22 cellular contexts compared by ENCODE assay signal in genomic region chr5:65812648-65813047, GRCh38.
A peak's percentile ranks its signal among the peaks of the same experiment; 100 is the strongest.
DNase-seq lines count a peak whose midpoint lies in the region; ATAC-seq, FAIRE-seq and TF ChIP-seq lines count a peak whose summit lies in the region.
"Had no signal": no experiment of that assay in that cellular context is flagged by ENCODE, and none has a peak within 500 bp of the region (broad histone marks: within the 10 kb centered on the region; RNA-seq: fewer than 3 reads in every experiment).

No MANE protein-coding gene starts in this region.

- TF ChIP-seq CTCF in activated CD8-positive, alpha-beta T cell treated with anti-CD3 and anti-CD28 coated beads for 36 hours (IDR thresholded peaks at IDR 0.05) = no peak
- TF ChIP-seq CTCF in bronchial epithelial cell (IDR thresholded peaks at IDR 0.05; ENCODE audit: insufficient read depth, low read length, severe bottlenecking) = no peak
- no peak for TF ChIP-seq CTCF in suprapubic skin (IDR thresholded peaks at IDR 0.05)

- H3K27ac ChIP-seq in suprapubic skin = no peak overlapping the region
- H3K27ac ChIP-seq: BLaER1, spleen had no signal

- H3K9me3 Mint-ChIP-seq in activated CD8-positive, alpha-beta T cell treated with anti-CD3 and anti-CD28 coated beads for 36 hours = no peaks in the 10 kb centered on the region
- no peaks in the 10 kb centered on the region for H3K9me3 Mint-ChIP-seq in activated CD8-positive, alpha-beta T cell treated with anti-CD3 and anti-CD28 coated beads, Interleukin-2, amount 10 ng/mL, durations not matched to agents 7 days and 5 days (ENCODE audit: insufficient read depth)
- H3K9me3 Mint-ChIP-seq: activated naive CD8-positive, alpha-beta T cell treated with anti-CD3 and anti-CD28 coated beads for 36 hours; nephron had no signal

- intact Hi-C loops in activated CD8-positive, alpha-beta T cell treated with anti-CD3 and anti-CD28 coated beads for 36 hours (cut with micrococcal nuclease) = no loop called here

- H3K27me3 Mint-ChIP-seq in activated CD8-positive, alpha-beta T cell treated with anti-CD3 and anti-CD28 coated beads for 36 hours = no peaks in the 10 kb centered on the region
- H3K27me3 Mint-ChIP-seq in activated CD8-positive, alpha-beta T cell treated with anti-CD3 and anti-CD28 coated beads, Interleukin-2, amount 10 ng/mL, durations not matched to agents 7 days and 5 days (ENCODE audit: low read depth) = no peaks in the 10 kb centered on the region
- H3K27me3 Mint-ChIP-seq: activated naive CD8-positive, alpha-beta T cell treated with anti-CD3 and anti-CD28 coated beads for 36 hours; progenitor cell of endocrine pancreas had no signal

- H3K36me3 ChIP-seq in bronchial epithelial cell (ENCODE audit: control insufficient read depth, insufficient read depth, low read length) (peaks cover 1% of the 10 kb centered on the region), mucosa of stomach (ENCODE audit: control insufficient read depth, insufficient read depth, low read length) (no peaks in the 10 kb centered on the region), suprapubic skin (peaks cover 5% of the 10 kb centered on the region)

- TF ChIP-seq POLR2A in suprapubic skin (IDR thresholded peaks at IDR 0.05) = no peak

- H3K36me3 Mint-ChIP-seq in activated CD8-positive, alpha-beta T cell treated with anti-CD3 and anti-CD28 coated beads for 36 hours (ENCODE audit: low read depth) = peaks cover 44% of the 10 kb centered on the region
- peaks cover 39% of the 10 kb centered on the region for H3K36me3 Mint-ChIP-seq in activated CD8-positive, alpha-beta T cell treated with anti-CD3 and anti-CD28 coated beads, Interleukin-2, amount 10 ng/mL, durations not matched to agents 7 days and 5 days (ENCODE audit: low read depth)

- H3K9ac ChIP-seq in mucosa of stomach (ENCODE audit: low read length) = peak overlapping the region; percentile 42
- H3K9ac ChIP-seq: BLaER1 had no signal

- DNase-seq in activated CD8-positive, alpha-beta T cell treated with anti-CD3 and anti-CD28 coated beads for 36 hours = peak; percentile 34
- no peak for DNase-seq in activated CD8-positive, alpha-beta T cell treated with anti-CD3 and anti-CD28 coated beads, Interleukin-2, amount 10 ng/mL, durations not matched to agents 7 days and 5 days
- DNase-seq in bronchial epithelial cell (ENCODE audit: low read depth) (peak; percentile 35), NCI-H1930 (lab: John Stamatoyannopoulos, UW) (no peak), suprapubic skin (ENCODE audit: low spot score in 2 of 2) (no peak)
- DNase-seq: activated naive CD8-positive, alpha-beta T cell treated with anti-CD3 and anti-CD28 coated beads for 36 hours; cortex of kidney; NCI-H1694; NCI-H226; NCI-H82; spleen; stimulated activated CD8-positive, alpha-beta memory T cell treated with anti-CD3 and anti-CD28 coated beads, Interleukin-4, amount 100 ng/mL, for 48 hours; substantia nigra; T-helper 9 cell had no signal

- ATAC-seq in activated CD8-positive, alpha-beta T cell treated with anti-CD3 and anti-CD28 coated beads for 36 hours = peak; percentile 71
- ATAC-seq in activated CD8-positive, alpha-beta T cell treated with anti-CD3 and anti-CD28 coated beads, Interleukin-2, amount 10 ng/mL, durations not matched to agents 7 days and 5 days = no peak
- no peak for ATAC-seq in GM21390 (IDR thresholded peaks at IDR 0.05; ENCODE audit: unreplicated experiment)

- peaks cover 4% of the 10 kb centered on the region for H3K4me1 Mint-ChIP-seq in activated CD8-positive, alpha-beta T cell treated with anti-CD3 and anti-CD28 coated beads for 36 hours (ENCODE audit: low read depth)
- H3K4me1 Mint-ChIP-seq in activated CD8-positive, alpha-beta T cell treated with anti-CD3 and anti-CD28 coated beads, Interleukin-2, amount 10 ng/mL, durations not matched to agents 7 days and 5 days (ENCODE audit: low read depth) = peaks cover 8% of the 10 kb centered on the region

- H3K4me1 ChIP-seq in mucosa of stomach (ENCODE audit: control insufficient read depth, insufficient read depth, low read length) (peaks cover 40% of the 10 kb centered on the region), suprapubic skin (peaks cover 26% of the 10 kb centered on the region)
- H3K4me1 ChIP-seq: BLaER1, spleen had no signal

- H3K9me3 ChIP-seq in mucosa of stomach (ENCODE audit: control insufficient read depth, low read length) (no peaks in the 10 kb centered on the region), suprapubic skin (no peaks in the 10 kb centered on the region)
- H3K9me3 ChIP-seq: BLaER1, SJSA1, spleen had no signal

- no peak for FAIRE-seq in bronchial epithelial cell (lab: Jason Lieb, UNC)
- FAIRE-seq: H1 had no signal

- CTCF ChIA-PET in activated CD8-positive, alpha-beta T cell treated with anti-CD3 and anti-CD28 coated beads for 36 hours (lab: Charles Lee) = interaction anchor here (1.0 kb wide), 1 partner anchor 9 kb away, joined by 3 read pairs; no protein-coding TSS in a partner anchor
- CTCF ChIA-PET in activated CD8-positive, alpha-beta T cell treated with anti-CD3 and anti-CD28 coated beads, Interleukin-2, amount 10 ng/mL, durations not matched to agents 7 days and 5 days (lab: Charles Lee) = interaction anchor here (0.8 kb wide), 1 partner anchor 51 kb away, joined by 3 read pairs; no protein-coding TSS in a partner anchor

- H3K4me3 Mint-ChIP-seq in activated CD8-positive, alpha-beta T cell treated with anti-CD3 and anti-CD28 coated beads for 36 hours = no peak overlapping the region
- no peak overlapping the region for H3K4me3 Mint-ChIP-seq in activated CD8-positive, alpha-beta T cell treated with anti-CD3 and anti-CD28 coated beads, Interleukin-2, amount 10 ng/mL, durations not matched to agents 7 days and 5 days
- H3K4me3 Mint-ChIP-seq: activated naive CD8-positive, alpha-beta T cell treated with anti-CD3 and anti-CD28 coated beads for 36 hours; nephron had no signal

- POLR2A ChIA-PET in activated CD8-positive, alpha-beta T cell treated with anti-CD3 and anti-CD28 coated beads for 36 hours (lab: Charles Lee) = interaction anchor here (0.6 kb wide), 1 partner anchor 1369 kb away, joined by 3 read pairs; no protein-coding TSS in a partner anchor
- POLR2A ChIA-PET in activated CD8-positive, alpha-beta T cell treated with anti-CD3 and anti-CD28 coated beads, Interleukin-2, amount 10 ng/mL, durations not matched to agents 7 days and 5 days (lab: Charles Lee) = no interaction called here

- TF ChIP-seq EP300 in Ishikawa (IDR thresholded peaks at IDR 0.05; ENCODE audit: borderline replicate concordance) = no peak
- no peak for TF ChIP-seq EP300 in suprapubic skin (IDR thresholded peaks at IDR 0.05)

- H3K27me3 ChIP-seq in bronchial epithelial cell (ENCODE audit: control insufficient read depth, insufficient read depth, low read length) = no peaks in the 10 kb centered on the region
- no peaks in the 10 kb centered on the region for H3K27me3 ChIP-seq in mucosa of stomach (ENCODE audit: control insufficient read depth, insufficient read depth, low read length)
- H3K27me3 ChIP-seq in suprapubic skin = no peaks in the 10 kb centered on the region
- H3K27me3 ChIP-seq: BLaER1, SJSA1, spleen had no signal

- H3K27ac Mint-ChIP-seq in activated CD8-positive, alpha-beta T cell treated with anti-CD3 and anti-CD28 coated beads for 36 hours = no peak overlapping the region
- no peak overlapping the region for H3K27ac Mint-ChIP-seq in activated CD8-positive, alpha-beta T cell treated with anti-CD3 and anti-CD28 coated beads, Interleukin-2, amount 10 ng/mL, durations not matched to agents 7 days and 5 days
- H3K27ac Mint-ChIP-seq: activated naive CD8-positive, alpha-beta T cell treated with anti-CD3 and anti-CD28 coated beads for 36 hours; nephron had no signal

- no peak for TF ChIP-seq RAD21 in Ishikawa (IDR thresholded peaks at IDR 0.05; ENCODE audit: low read depth)

- H3K4me3 ChIP-seq in bronchial epithelial cell (ENCODE audit: low read depth, low read length) (no peak overlapping the region), mucosa of stomach (ENCODE audit: low read length) (no peak overlapping the region), suprapubic skin (no peak overlapping the region)
- H3K4me3 ChIP-seq: BLaER1, SJSA1, spleen had no signal

- 45% methylated on average over 2 of the region's 2 CpGs for WGBS in suprapubic skin

TF ChIP-seq in Ishikawa, 13 proteins besides CTCF, POLR2A, EP300 and RAD21:
- TF ChIP-seq, protein P1, sequence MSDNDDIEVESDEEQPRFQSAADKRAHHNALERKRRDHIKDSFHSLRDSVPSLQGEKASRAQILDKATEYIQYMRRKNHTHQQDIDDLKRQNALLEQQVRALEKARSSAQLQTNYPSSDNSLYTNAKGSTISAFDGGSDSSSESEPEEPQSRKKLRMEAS (IDR thresholded peaks at IDR 0.05) = no peak
- TF ChIP-seq TEAD4 (IDR thresholded peaks at IDR 0.05) = 0 out of 2 replicates have a peak, but pooled peaks have one; percentile 13
TF ChIP-seq in Ishikawa: peak in this region for 1.

Comparison
In these comparisons a context has a peak if more than half of its experiments do, and no peak if none do; other contexts are left out.
1. DNase-seq: peak in activated CD8-positive, alpha-beta T cell treated with anti-CD3 and anti-CD28 coated beads for 36 hours (single experiment) and bronchial epithelial cell (single experiment); none in activated CD8-positive, alpha-beta T cell treated with anti-CD3 and anti-CD28 coated beads, Interleukin-2, amount 10 ng/mL, durations not matched to agents 7 days and 5 days (single experiment), NCI-H1930 (0 of 2) and suprapubic skin (0 of 2).